ENCODE assay signal across 9 cellular contexts in genomic region chr16:24580665-24581064, GRCh38. TPM values are rescaled to one million over a fixed set of nuclear protein-coding genes. Genes with fewer than 3 reads are reported as not detected.
DNase-seq lines count a peak whose midpoint lies in the region; ATAC-seq, FAIRE-seq and TF ChIP-seq lines count a peak whose summit lies in the region.
"Had no signal": no experiment of that assay in that cellular context is flagged by ENCODE, and none has a peak within 500 bp of the region (broad histone marks: within the 10 kb centered on the region; RNA-seq: fewer than 3 reads in every experiment).

No MANE protein-coding gene starts in this region.

- no peak for FAIRE-seq in GM19239 (lab: Jason Lieb, UNC)

- no peak overlapping the region for H4K8ac ChIP-seq in H9 (replicated peaks; ENCODE audit: insufficient read length, low read depth, low read length)

- no peak overlapping the region for H3K23ac ChIP-seq in H9 (ENCODE audit: insufficient read length, low read depth, low read length)

- peak; percentile 50 for TF ChIP-seq CTCF in A673 (conservative IDR thresholded peaks at IDR 0.05; ENCODE audit: low read depth, low read length)
- TF ChIP-seq CTCF in H9 (conservative IDR thresholded peaks at IDR 0.05) = peak; percentile 27; the same call in 1 of the 3 replicates
- TF ChIP-seq CTCF in kidney epithelial cell (IDR thresholded peaks at IDR 0.05; ENCODE audit: insufficient read depth, low read length, poor library complexity, severe bottlenecking) = peak; percentile 29

- no peaks in the 10 kb centered on the region for H3K79me1 ChIP-seq in H9 (ENCODE audit: insufficient read depth, low read depth, low read length, poor library complexity, severe bottlenecking)

- no peaks in the 10 kb centered on the region for H3K23me2 ChIP-seq in H9 (ENCODE audit: insufficient read length, low read depth, low read length, poor library complexity, severe bottlenecking)

- H3K4me2 ChIP-seq in H9 (ENCODE audit: insufficient read depth, insufficient read length, low read length) = no peak overlapping the region

- H3K4me3 ChIP-seq in A673 (ENCODE audit: low read depth, low read length, poor library complexity, severe bottlenecking) (no peak overlapping the region), kidney epithelial cell (ENCODE audit: low read depth, low read length) (no peak overlapping the region)

- H3K4me1 Mint-ChIP-seq in H9 = peaks cover 3 to 4% of the 10 kb centered on the region in 2 experiments; a peak in 3 of 4 replicates

- no peaks in the 10 kb centered on the region for H4K20me1 ChIP-seq in H9 (ENCODE audit: control insufficient read depth, insufficient read depth, insufficient read length)

- POLR2A ChIA-PET in A673 (lab: Charles Lee; ENCODE audit: low non-redundant PET) = no interaction called here

- BruUV-seq in A673 (replicated peaks; lab: Mats Ljungman, UMichigan) = no TSS peak

- no peaks in the 10 kb centered on the region for H3K9me3 ChIP-seq in A673 (ENCODE audit: low read depth, low read length, poor library complexity, severe bottlenecking)
- no peaks in the 10 kb centered on the region for H3K9me3 ChIP-seq in H9 (ENCODE audit: control insufficient read depth, low read depth, low read length)

- H2BK20ac ChIP-seq in H9 (ENCODE audit: low read depth, low read length, poor library complexity, severe bottlenecking) = no peak overlapping the region

- no peak overlapping the region for H4K91ac ChIP-seq in H9 (ENCODE audit: insufficient read length, low read depth, low read length)

- no peak overlapping the region for H3K18ac ChIP-seq in H9 (ENCODE audit: insufficient read length, low read depth, low read length)

- no peak overlapping the region for H2BK12ac ChIP-seq in H9 (ENCODE audit: insufficient read length, low read depth, low read length)

- H3K36me3 ChIP-seq in A673 (ENCODE audit: insufficient read depth, low read length, poor library complexity, severe bottlenecking) (no peaks in the 10 kb centered on the region), kidney epithelial cell (ENCODE audit: control insufficient read depth, insufficient read depth, low read length) (no peaks in the 10 kb centered on the region)

- H3K4me3 Mint-ChIP-seq in H9 = no peak overlapping the region

- H3K27ac ChIP-seq in A673 (ENCODE audit: low read depth, low read length, poor library complexity, severe bottlenecking) (no peak overlapping the region), H9 (ENCODE audit: insufficient read length, low read depth, low read length) (no peak overlapping the region)

- no peak overlapping the region for H3K9ac ChIP-seq in H9 (ENCODE audit: extremely low read depth, insufficient read length, low read length)

- ATAC-seq in GM21717 (IDR thresholded peaks at IDR 0.05; ENCODE audit: unreplicated experiment) = no peak

- peaks cover 6% of the 10 kb centered on the region in 2 experiments for H3K9me3 Mint-ChIP-seq in H9

- H4K5ac ChIP-seq in H9 (ENCODE audit: insufficient read length, low read depth, low read length) = no peak overlapping the region

- H2BK120ac ChIP-seq in H9 (ENCODE audit: low read depth, low read length, poor library complexity, severe bottlenecking) = no peak overlapping the region

- H3K4me1 ChIP-seq in A673 (ENCODE audit: insufficient read depth, low read length, poor library complexity, severe bottlenecking) = no peaks in the 10 kb centered on the region
- no peaks in the 10 kb centered on the region for H3K4me1 ChIP-seq in H9 (ENCODE audit: insufficient read depth, low read length)

- H3K56ac ChIP-seq in H9 (ENCODE audit: insufficient read length, low read depth, low read length) = no peak overlapping the region

- H2AK5ac ChIP-seq in H9 (ENCODE audit: insufficient read length, low read length) = no peak overlapping the region

- H3K4ac ChIP-seq in H9 (ENCODE audit: low read depth, low read length) = no peak overlapping the region

- peaks cover 0 to 8% (median 2%) of the 10 kb centered on the region in 3 experiments; a peak in 4 of 7 replicates for H3K36me3 Mint-ChIP-seq in H9 (ENCODE audit: insufficient read depth in 1 of 3, low read depth in 3 of 3)

- H3K27ac Mint-ChIP-seq in H9 = no peak overlapping the region

- no peak overlapping the region for H3K14ac ChIP-seq in H9 (ENCODE audit: insufficient read depth, low read length)

- no peaks in the 10 kb centered on the region for H3K79me2 ChIP-seq in H9 (ENCODE audit: insufficient read depth, low read length)

- H2BK15ac ChIP-seq in H9 (ENCODE audit: low read depth, low read length) = no peak overlapping the region

- DNase-seq in A673 (ENCODE audit: low spot score) = peak; percentile 18
- no peak for DNase-seq in H9
- peak; percentile 49 for DNase-seq in amniotic epithelial cell (ENCODE audit: low read depth)
- DNase-seq in kidney epithelial cell (ENCODE audit: low read depth) = no peak
- DNase-seq in GM19239 (ENCODE audit: insufficient read length, low spot score) = no peak
- DNase-seq in DMS79 (lab: John Stamatoyannopoulos, UW) = no peak
- no peak for DNase-seq in central memory CD4-positive, alpha-beta T cell
- DNase-seq: activated T-cell treated with anti-CD3 and anti-CD28 coated beads, Interleukin-2, amount 50 U/mL, for 48 hours had no signal

- no peak overlapping the region for H2BK5ac ChIP-seq in H9 (ENCODE audit: insufficient read length, low read length)

- CTCF ChIA-PET in A673 (lab: Charles Lee) = no interaction called here

- no peak overlapping the region for H3T11ph ChIP-seq in H9 (ENCODE audit: low read length)

- no CpG with 5 or more reads among the region's 5 CpGs for WGBS in H9 (ENCODE audit: extremely low coverage, insufficient read length, low lambda C conversion rate)

- H3K27me3 ChIP-seq in A673 (replicated peaks; ENCODE audit: insufficient read depth, low read depth, low read length, poor library complexity) (no peaks in the 10 kb centered on the region), H9 (ENCODE audit: insufficient read depth, low read length) (no peaks in the 10 kb centered on the region), kidney epithelial cell (ENCODE audit: control insufficient read depth, insufficient read depth, low read length) (no peaks in the 10 kb centered on the region)

- H3K27me3 Mint-ChIP-seq in H9 (ENCODE audit: low read depth) = 0 out of 2 replicates have a peak, but pooled peaks cover 1% of the 10 kb centered on the region

- no peak overlapping the region for H2AFZ ChIP-seq in H9 (ENCODE audit: low read length)

- intact Hi-C loops in A673 (cut with micrococcal nuclease; ENCODE audit: unreplicated experiment) = loop anchor here (5.0 kb wide), 1 partner anchor 107 kb away; no protein-coding TSS in a partner anchor

RNA-seq across cellular contexts. Expression of gene RBBP6, which starts 41.3 kb away (rescaled TPM):
- total RNA-seq in A673 (2021) (72.2 and 78.9 TPM in 2 replicates), H9 (2021) (52.3 and 54.8 TPM in 2 replicates), kidney epithelial cell (48.1 and 52.3 TPM in 2 replicates)

Comparison
In these comparisons a context has a peak if more than half of its experiments do, and no peak if none do; other contexts are left out.
1. DNase-seq: peak in A673 (single experiment) and amniotic epithelial cell (single experiment); none in H9 (single experiment), kidney epithelial cell (single experiment), GM19239 (single experiment), DMS79 (single experiment) and central memory CD4-positive, alpha-beta T cell (single experiment).
2. Peak in every context shown above with its lines, with median percentiles within 50 percentile points of each other: CTCF ChIP-seq.